Comparison of ENCODE assay signal across 1 cellular context in genomic region chr1:154747380-154747779, GRCh38.
TF ChIP-seq lines count a peak whose summit lies in the region.

No MANE protein-coding gene starts in this region.

TF ChIP-seq in K562, 482 proteins besides CTCF, POLR2A, EP300 and RAD21 (continued from another document):
- TF ChIP-seq PBX2 (CRISPR knock-in tag; IDR thresholded peaks at IDR 0.05; ENCODE audit: low read depth), result no peak
- peak; percentile 77 for TF ChIP-seq PBX2 (tag; conservative IDR thresholded peaks at IDR 0.05; ENCODE audit: low read depth)
- TF ChIP-seq PKNOX1 (IDR thresholded peaks at IDR 0.05), result peak; percentile 50
